ENCODE assay signal across 8 cellular contexts in the genomic region with DNA sequence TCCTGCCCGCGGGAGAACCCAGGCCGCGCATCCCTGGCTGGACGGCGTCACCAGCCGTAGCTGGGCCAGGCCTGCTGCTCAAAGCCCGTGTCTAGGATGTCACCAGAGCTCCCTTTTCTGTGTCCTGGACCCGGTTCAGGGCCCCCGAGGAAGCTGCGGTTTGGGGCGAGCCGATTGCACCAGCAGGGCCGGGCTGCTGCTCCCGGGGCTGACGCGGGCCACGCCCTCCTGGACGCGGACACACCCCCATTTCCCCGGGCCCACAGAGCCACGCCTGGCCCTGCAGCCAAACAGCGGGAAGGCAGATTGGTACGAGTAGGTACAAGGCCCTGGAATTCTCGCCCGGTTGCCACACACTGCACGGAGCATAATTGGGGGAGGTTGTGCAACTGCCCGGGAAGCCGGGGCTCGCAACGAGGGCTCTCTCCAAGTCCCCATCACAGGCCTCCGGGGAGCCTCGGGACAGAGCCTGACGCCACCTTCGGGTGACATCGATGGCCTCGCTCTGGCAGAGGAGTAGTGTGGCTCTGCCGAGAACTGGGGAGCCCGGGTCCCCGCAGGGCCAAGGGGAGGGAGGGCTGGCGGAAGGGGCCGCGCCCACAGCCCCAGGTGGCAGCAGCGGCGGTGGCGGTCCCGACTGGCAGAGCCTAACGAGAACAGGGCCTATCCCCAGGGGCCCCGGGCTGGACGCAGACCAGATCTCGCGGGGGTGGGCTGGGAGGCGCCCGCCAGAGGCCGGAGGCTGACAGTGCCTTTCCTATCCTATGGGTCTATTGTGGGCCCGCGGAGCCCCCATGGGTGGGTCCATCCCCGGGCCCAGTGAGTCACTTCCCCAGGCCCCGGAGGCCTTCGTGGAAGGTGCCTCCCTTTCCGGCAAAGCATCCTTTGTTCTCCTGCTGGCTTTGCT. TPM values are rescaled to one million over a fixed set of nuclear protein-coding genes. Genes with fewer than 3 reads are reported as not detected.
A peak's percentile ranks its signal among the peaks of the same experiment; 100 is the strongest.
DNase-seq lines count a peak whose midpoint lies in the region; ATAC-seq and TF ChIP-seq lines count a peak whose summit lies in the region.

No MANE protein-coding gene starts in this region.

- H3K9me3 Mint-ChIP-seq in activated naive CD8-positive, alpha-beta T cell treated with anti-CD3 and anti-CD28 coated beads, Interleukin-2, amount 50 U/mL, for 24 hours = no peaks in the 10 kb centered on the region
- H3K9me3 Mint-ChIP-seq in osteocyte (ENCODE audit: unreplicated experiment) = no peaks in the 10 kb centered on the region

- H3K4me1 Mint-ChIP-seq in activated naive CD8-positive, alpha-beta T cell treated with anti-CD3 and anti-CD28 coated beads, Interleukin-2, amount 50 U/mL, for 24 hours = peaks cover 20% of the 10 kb centered on the region
- peaks cover 18% of the 10 kb centered on the region for H3K4me1 Mint-ChIP-seq in osteocyte (ENCODE audit: unreplicated experiment)

- H3K36me3 Mint-ChIP-seq in activated naive CD8-positive, alpha-beta T cell treated with anti-CD3 and anti-CD28 coated beads, Interleukin-2, amount 50 U/mL, for 24 hours (ENCODE audit: low read depth) = no peaks in the 10 kb centered on the region
- H3K36me3 Mint-ChIP-seq in osteocyte (ENCODE audit: unreplicated experiment) = peaks cover 3% of the 10 kb centered on the region

- DNase-seq in AG08395 (ENCODE audit: low spot score) (peak; percentile 85), HAP-1 (ENCODE audit: low spot score in 2 of 2) (peak; percentile 80 to 90), SIG-M5 (lab: John Stamatoyannopoulos, UW) (peak; percentile 71), right atrium auricular region (ENCODE audit: low spot score) (peak; percentile 84), retina (peak; percentile 88), osteocyte (ENCODE audit: extremely low spot score, unreplicated experiment) (no peak), cortex of kidney (lab: John Stamatoyannopoulos, UW) (no peak)
- peak; percentile 75 for DNase-seq in activated naive CD8-positive, alpha-beta T cell treated with anti-CD3 and anti-CD28 coated beads, Interleukin-2, amount 50 U/mL, for 24 hours

- peak; percentile 68 for ATAC-seq in activated naive CD8-positive, alpha-beta T cell treated with anti-CD3 and anti-CD28 coated beads, Interleukin-2, amount 50 U/mL, for 24 hours

- H3K9me3 ChIP-seq in HAP-1 = no peaks in the 10 kb centered on the region
- no peaks in the 10 kb centered on the region for H3K9me3 ChIP-seq in right atrium auricular region

- H3K27me3 ChIP-seq in HAP-1 (ENCODE audit: low read depth) (no peaks in the 10 kb centered on the region), right atrium auricular region (no peaks in the 10 kb centered on the region)

- no peak overlapping the region for H3K27ac Mint-ChIP-seq in activated naive CD8-positive, alpha-beta T cell treated with anti-CD3 and anti-CD28 coated beads, Interleukin-2, amount 50 U/mL, for 24 hours
- no peak overlapping the region for H3K27ac Mint-ChIP-seq in osteocyte (ENCODE audit: unreplicated experiment)

- peak overlapping the region; percentile 30 for H3K4me3 ChIP-seq in HAP-1
- H3K4me3 ChIP-seq in right atrium auricular region = peak overlapping the region; percentile 19 to 49

- peak overlapping the region; percentile 70 for H3K4me3 Mint-ChIP-seq in activated naive CD8-positive, alpha-beta T cell treated with anti-CD3 and anti-CD28 coated beads, Interleukin-2, amount 50 U/mL, for 24 hours
- no peak overlapping the region for H3K4me3 Mint-ChIP-seq in osteocyte (ENCODE audit: unreplicated experiment)

- H3K36me3 ChIP-seq in HAP-1 (replicated peaks) = no peaks in the 10 kb centered on the region
- H3K36me3 ChIP-seq in right atrium auricular region = no peaks in the 10 kb centered on the region

- TF ChIP-seq CTCF in right atrium auricular region (IDR thresholded peaks at IDR 0.05) = peak in 1 of 2 donors; percentile 14
- TF ChIP-seq CTCF in osteocyte (IDR thresholded peaks at IDR 0.05) = no peak

- H3K27me3 Mint-ChIP-seq in activated naive CD8-positive, alpha-beta T cell treated with anti-CD3 and anti-CD28 coated beads, Interleukin-2, amount 50 U/mL, for 24 hours = peaks cover 18% of the 10 kb centered on the region
- no peaks in the 10 kb centered on the region for H3K27me3 Mint-ChIP-seq in osteocyte (ENCODE audit: unreplicated experiment)

- peak overlapping the region; percentile 71 to 74 for H3K27ac ChIP-seq in right atrium auricular region

- H3K4me1 ChIP-seq in HAP-1 = peaks cover 13% of the 10 kb centered on the region
- peaks cover 0 to 44% of the 10 kb centered on the region in 2 donors for H3K4me1 ChIP-seq in right atrium auricular region

- in situ Hi-C loops in HAP-1 (cut with MboI; ENCODE audit: low sequenced_read_pairs) = no loop called here

RNA-seq across cellular contexts. Expression of a gene that starts 23.5 kb away (rescaled TPM):
- total RNA-seq in right atrium auricular region (10 to 100 TPM in 1 of 2 donors, 1 to 10 TPM in 1; 8.6 to 24.4 TPM), osteocyte (83.2 and 86.8 TPM in 2 replicates)

Comparison
In these comparisons a context has a peak if more than half of its experiments do, and no peak if none do; other contexts are left out.
1. DNase-seq: peak in AG08395 (single experiment), HAP-1 (2 of 2), SIG-M5 (single experiment), activated naive CD8-positive, alpha-beta T cell treated with anti-CD3 and anti-CD28 coated beads, Interleukin-2, amount 50 U/mL, for 24 hours (single experiment), right atrium auricular region (single experiment) and retina (single experiment); none in osteocyte (single experiment) and cortex of kidney (single experiment).